ENCODE assay signal across 8 cellular contexts in the genomic region with DNA sequence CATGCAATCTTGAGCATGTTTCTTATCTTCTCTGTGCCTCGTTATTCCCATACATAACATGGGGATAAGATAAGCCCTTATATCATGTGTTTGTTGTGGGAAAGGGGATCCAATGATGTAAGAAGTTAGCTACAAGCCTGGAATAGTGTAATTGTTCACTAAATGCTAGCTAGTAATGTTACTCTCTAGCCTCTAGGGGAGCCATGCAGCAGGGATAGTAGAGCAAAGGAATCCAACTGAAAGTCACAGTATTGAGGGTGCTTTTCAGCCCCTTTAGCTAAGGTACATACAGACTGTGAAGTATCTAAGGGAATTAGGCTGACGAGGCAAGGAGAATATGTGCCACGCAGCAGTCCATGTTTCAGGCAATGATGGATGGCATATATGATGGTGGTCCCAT. TPM values are rescaled to one million over a fixed set of nuclear protein-coding genes. Genes with fewer than 3 reads are reported as not detected.
A peak's percentile ranks its signal among the peaks of the same experiment; 100 is the strongest.
DNase-seq lines count a peak whose midpoint lies in the region; ATAC-seq and TF ChIP-seq lines count a peak whose summit lies in the region.

No MANE protein-coding gene starts in this region.

- H3K79me2 ChIP-seq in OCI-LY7 (ENCODE audit: insufficient read depth, low read depth, low read length): no peaks in the 10 kb centered on the region

- H3K4me3 ChIP-seq in OCI-LY7 (ENCODE audit: low read depth, low read length, poor library complexity, severe bottlenecking): no peak overlapping the region

- DNase-seq in G401 (ENCODE audit: low spot score) (peak; percentile 15), OCI-LY7 (ENCODE audit: low spot score) (peak; percentile 55), fibroblast of peridontal ligament (ENCODE audit: extremely low read depth) (peak; percentile 20), caudate nucleus (lab: John Stamatoyannopoulos, UW) (no peak)
- no peak for DNase-seq in central memory CD4-positive, alpha-beta T cell

- no peaks in the 10 kb centered on the region for H3K36me3 ChIP-seq in OCI-LY7 (ENCODE audit: insufficient read depth, low read length)

- no peaks in the 10 kb centered on the region for H4K20me1 ChIP-seq in OCI-LY7 (ENCODE audit: insufficient read depth, low read length)

- intact Hi-C loops in OCI-LY7 (cut with micrococcal nuclease; ENCODE audit: unreplicated experiment): no loop called here

- H2AFZ ChIP-seq in OCI-LY7 (ENCODE audit: low read length): no peak overlapping the region

- POLR2A ChIA-PET in OCI-LY7 (lab: Charles Lee): interaction anchor here (0.9 to 2.1 kb wide), 2 partner anchors 9 to 217 kb away, joined by 3 to 6 read pairs; no protein-coding TSS in a partner anchor

- ATAC-seq in GM18867 (IDR thresholded peaks at IDR 0.05; ENCODE audit: unreplicated experiment): no peak
- ATAC-seq in GM18520 (IDR thresholded peaks at IDR 0.05; ENCODE audit: unreplicated experiment): no peak

- in situ Hi-C loops in G401 (cut with HindIII; ENCODE audit: low sequenced_read_pairs): no loop called here

- no peak overlapping the region for H3K27ac ChIP-seq in 22Rv1
- H3K27ac ChIP-seq in OCI-LY7 (ENCODE audit: low read depth, low read length, poor library complexity, severe bottlenecking): no peak overlapping the region
- H3K27ac ChIP-seq in caudate nucleus (ENCODE audit: low read depth, low read length): no peak overlapping the region

- CTCF ChIA-PET in OCI-LY7 (lab: Charles Lee; ENCODE audit: unreplicated experiment): interaction anchor here (0.7 to 1.6 kb wide), 4 partner anchors 8 to 450 kb away, joined by 3 to 4 read pairs (median 3); no protein-coding TSS in a partner anchor

- peaks cover 7% of the 10 kb centered on the region for H3K4me1 ChIP-seq in OCI-LY7 (ENCODE audit: insufficient read depth, low read length, poor library complexity, severe bottlenecking)

- no peaks in the 10 kb centered on the region for H3K9me3 ChIP-seq in OCI-LY7 (ENCODE audit: low read length)

- H3K4me2 ChIP-seq in OCI-LY7 (ENCODE audit: low read length): no peak overlapping the region

- no peaks in the 10 kb centered on the region for H3K9me2 ChIP-seq in OCI-LY7 (ENCODE audit: insufficient read depth, low read length)

- TF ChIP-seq CTCF in 22Rv1 (IDR thresholded peaks at IDR 0.05) (peak; percentile 69), OCI-LY7 (conservative IDR thresholded peaks at IDR 0.05; ENCODE audit: low read length) (peak; percentile 82)

- BruUV-seq in OCI-LY7 (replicated peaks; lab: Mats Ljungman, UMichigan): no TSS peak

RNA-seq across cellular contexts. Expression of a gene that starts 46.9 kb away (rescaled TPM):
- not detected in 2 replicates for total RNA-seq in G401 (2014; rRNA removed; shearing (Covaris generic))
- total RNA-seq in OCI-LY7 (2014; rRNA removed; shearing (Covaris generic)): not detected in 2 replicates
- total RNA-seq in OCI-LY7 (2022): 0.13 and 0.23 TPM in 2 replicates

Comparison
In these comparisons a context has a peak if more than half of its experiments do, and no peak if none do; other contexts are left out.
1. DNase-seq: peak in G401 (single experiment), OCI-LY7 (single experiment) and fibroblast of peridontal ligament (single experiment); none in caudate nucleus (0 of 61) and central memory CD4-positive, alpha-beta T cell (single experiment).